10 cellular contexts compared by ENCODE assay signal in the genomic region with DNA sequence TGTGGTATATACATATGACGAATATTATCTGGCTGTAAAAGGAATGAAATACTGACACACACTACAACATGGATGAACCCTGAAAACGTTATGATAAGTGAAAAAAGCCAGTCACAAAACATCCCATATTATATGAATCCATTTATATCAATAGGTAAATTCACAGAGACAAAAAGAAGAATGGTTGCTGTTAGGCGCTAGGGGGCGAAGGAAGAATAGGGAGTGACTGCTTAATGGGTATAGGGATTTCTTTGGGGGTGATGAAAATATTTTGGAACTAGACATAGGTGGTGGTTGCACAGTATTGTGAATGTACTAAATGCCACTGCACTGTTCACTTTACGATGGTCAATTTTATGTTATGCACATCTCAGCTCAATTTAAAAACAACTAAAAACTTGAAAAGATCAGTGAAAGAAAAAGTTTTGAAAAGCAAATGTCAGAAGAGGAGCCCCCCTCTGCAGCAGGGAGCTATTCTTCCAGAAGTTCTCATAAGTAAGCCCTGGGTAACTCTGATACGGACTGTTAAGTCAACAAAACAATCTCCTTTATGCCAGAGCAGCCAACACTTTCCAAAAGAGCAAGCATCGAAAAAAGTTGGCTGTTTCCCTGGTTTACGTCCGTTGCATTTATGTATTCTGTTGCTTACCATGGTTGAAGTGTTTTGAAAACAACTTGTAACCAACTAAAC.
A peak's percentile ranks its signal among the peaks of the same experiment; 100 is the strongest.
DNase-seq lines count a peak whose midpoint lies in the region; ATAC-seq and TF ChIP-seq lines count a peak whose summit lies in the region.
"Had no signal": no experiment of that assay in that cellular context is flagged by ENCODE, and none has a peak within 500 bp of the region (broad histone marks: within the 10 kb centered on the region; RNA-seq: fewer than 3 reads in every experiment).

No MANE protein-coding gene starts in this region.

- no peaks in the 10 kb centered on the region for H3K9me2 ChIP-seq in GM23338 (ENCODE audit: insufficient read depth)

- no peak overlapping the region for H3K4me2 ChIP-seq in GM23338

- no peak overlapping the region for H3K27ac ChIP-seq in C4-2B
- no peak overlapping the region for H3K27ac ChIP-seq in GM23338 (ENCODE audit: low read depth)

- 0 out of 2 replicates have a peak, but pooled peaks have one; percentile 5 for TF ChIP-seq CTCF in C4-2B (conservative IDR thresholded peaks at IDR 0.05)
- TF ChIP-seq CTCF in GM23338 (conservative IDR thresholded peaks at IDR 0.05; ENCODE audit: low read depth in 2 of 2): peak; percentile 43 to 47
- TF ChIP-seq CTCF in brain (conservative IDR thresholded peaks at IDR 0.05): no peak
- no peak for TF ChIP-seq CTCF in nephron (IDR thresholded peaks at IDR 0.05; ENCODE audit: unreplicated experiment in 3 of 3)

- H3K4me3 Mint-ChIP-seq in GM23338: no peak overlapping the region
- H3K4me3 Mint-ChIP-seq in brain: peak overlapping the region in 3 of 5 experiments; percentile 24 to 62 (median 59)
- peak overlapping the region in 2 of 3 experiments; percentile 2 to 50 for H3K4me3 Mint-ChIP-seq in nephron

- no peaks in the 10 kb centered on the region for H3K79me2 ChIP-seq in GM23338 (replicated peaks; ENCODE audit: insufficient read depth)

- no peaks in the 10 kb centered on the region for H3K27me3 ChIP-seq in GM23338 (ENCODE audit: insufficient read depth)

- no peaks in the 10 kb centered on the region for H3K36me3 Mint-ChIP-seq in GM23338 (ENCODE audit: low read depth)
- H3K36me3 Mint-ChIP-seq in brain: no peaks in the 10 kb centered on the region
- no peaks in the 10 kb centered on the region for H3K36me3 Mint-ChIP-seq in nephron (ENCODE audit: low read depth)

- H3K27ac Mint-ChIP-seq in GM23338 (no peak overlapping the region), brain (peak overlapping the region in 4 of 5 experiments; percentile 73 to 93 (median 90)), nephron (peak overlapping the region; percentile 86 to 90 (median 89))

- ATAC-seq in GM23338: no peak

- H3K36me3 ChIP-seq in GM23338 (ENCODE audit: insufficient read depth): no peaks in the 10 kb centered on the region

- no peaks in the 10 kb centered on the region for H3K4me1 ChIP-seq in GM23338 (ENCODE audit: insufficient read depth)

- H3F3A ChIP-seq in GM23338 (replicated peaks; ENCODE audit: low read depth): no peaks in the 10 kb centered on the region

- H2AFZ ChIP-seq in GM23338: no peak overlapping the region

- H4K20me1 ChIP-seq in GM23338 (replicated peaks; ENCODE audit: insufficient read depth): no peaks in the 10 kb centered on the region

- no peak overlapping the region for H3K4me3 ChIP-seq in GM23338

- H3K4me1 Mint-ChIP-seq in GM23338: peaks cover 10% of the 10 kb centered on the region
- H3K4me1 Mint-ChIP-seq in brain: peaks cover 60% of the 10 kb centered on the region
- peaks cover 68% of the 10 kb centered on the region for H3K4me1 Mint-ChIP-seq in nephron

- H3K27me3 Mint-ChIP-seq in GM23338 (ENCODE audit: insufficient read depth, low read depth, poor library complexity) (peaks cover 3% of the 10 kb centered on the region), brain (no peaks in the 10 kb centered on the region), nephron (ENCODE audit: low read depth) (no peaks in the 10 kb centered on the region)

- DNase-seq in GM23338 (ENCODE audit: low spot score) (no peak), GOT3 (lab: John Stamatoyannopoulos, UW) (no peak), NCI-H345 (lab: John Stamatoyannopoulos, UW) (no peak), NCI-H82 (lab: John Stamatoyannopoulos, UW) (no peak)
- DNase-seq in stimulated activated CD4-positive, alpha-beta T cell treated with anti-CD3 and anti-CD28 coated beads, Interleukin-4, amount 100 ng/mL, for 24 hours: no peak
- DNase-seq: EL, hippocampal formation had no signal

- H3K9me3 Mint-ChIP-seq in GM23338: no peaks in the 10 kb centered on the region
- peaks cover 0 to 5% (median 4%) of the 10 kb centered on the region in 5 experiments for H3K9me3 Mint-ChIP-seq in brain
- peaks cover 11% of the 10 kb centered on the region for H3K9me3 Mint-ChIP-seq in nephron

TF ChIP-seq in GM23338, 12 proteins besides CTCF, POLR2A, EP300 and RAD21 (continues in another document):
- TF ChIP-seq, protein P1, sequence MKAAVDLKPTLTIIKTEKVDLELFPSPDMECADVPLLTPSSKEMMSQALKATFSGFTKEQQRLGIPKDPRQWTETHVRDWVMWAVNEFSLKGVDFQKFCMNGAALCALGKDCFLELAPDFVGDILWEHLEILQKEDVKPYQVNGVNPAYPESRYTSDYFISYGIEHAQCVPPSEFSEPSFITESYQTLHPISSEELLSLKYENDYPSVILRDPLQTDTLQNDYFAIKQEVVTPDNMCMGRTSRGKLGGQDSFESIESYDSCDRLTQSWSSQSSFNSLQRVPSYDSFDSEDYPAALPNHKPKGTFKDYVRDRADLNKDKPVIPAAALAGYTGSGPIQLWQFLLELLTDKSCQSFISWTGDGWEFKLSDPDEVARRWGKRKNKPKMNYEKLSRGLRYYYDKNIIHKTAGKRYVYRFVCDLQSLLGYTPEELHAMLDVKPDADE (IDR thresholded peaks at IDR 0.05): no peak
- no peak for TF ChIP-seq EZH2phosphoT487 (IDR thresholded peaks at IDR 0.05; ENCODE audit: unreplicated experiment)
- no peak for TF ChIP-seq STAT1 (IDR thresholded peaks at IDR 0.05; ENCODE audit: unreplicated experiment)
- TF ChIP-seq, protein P2, sequence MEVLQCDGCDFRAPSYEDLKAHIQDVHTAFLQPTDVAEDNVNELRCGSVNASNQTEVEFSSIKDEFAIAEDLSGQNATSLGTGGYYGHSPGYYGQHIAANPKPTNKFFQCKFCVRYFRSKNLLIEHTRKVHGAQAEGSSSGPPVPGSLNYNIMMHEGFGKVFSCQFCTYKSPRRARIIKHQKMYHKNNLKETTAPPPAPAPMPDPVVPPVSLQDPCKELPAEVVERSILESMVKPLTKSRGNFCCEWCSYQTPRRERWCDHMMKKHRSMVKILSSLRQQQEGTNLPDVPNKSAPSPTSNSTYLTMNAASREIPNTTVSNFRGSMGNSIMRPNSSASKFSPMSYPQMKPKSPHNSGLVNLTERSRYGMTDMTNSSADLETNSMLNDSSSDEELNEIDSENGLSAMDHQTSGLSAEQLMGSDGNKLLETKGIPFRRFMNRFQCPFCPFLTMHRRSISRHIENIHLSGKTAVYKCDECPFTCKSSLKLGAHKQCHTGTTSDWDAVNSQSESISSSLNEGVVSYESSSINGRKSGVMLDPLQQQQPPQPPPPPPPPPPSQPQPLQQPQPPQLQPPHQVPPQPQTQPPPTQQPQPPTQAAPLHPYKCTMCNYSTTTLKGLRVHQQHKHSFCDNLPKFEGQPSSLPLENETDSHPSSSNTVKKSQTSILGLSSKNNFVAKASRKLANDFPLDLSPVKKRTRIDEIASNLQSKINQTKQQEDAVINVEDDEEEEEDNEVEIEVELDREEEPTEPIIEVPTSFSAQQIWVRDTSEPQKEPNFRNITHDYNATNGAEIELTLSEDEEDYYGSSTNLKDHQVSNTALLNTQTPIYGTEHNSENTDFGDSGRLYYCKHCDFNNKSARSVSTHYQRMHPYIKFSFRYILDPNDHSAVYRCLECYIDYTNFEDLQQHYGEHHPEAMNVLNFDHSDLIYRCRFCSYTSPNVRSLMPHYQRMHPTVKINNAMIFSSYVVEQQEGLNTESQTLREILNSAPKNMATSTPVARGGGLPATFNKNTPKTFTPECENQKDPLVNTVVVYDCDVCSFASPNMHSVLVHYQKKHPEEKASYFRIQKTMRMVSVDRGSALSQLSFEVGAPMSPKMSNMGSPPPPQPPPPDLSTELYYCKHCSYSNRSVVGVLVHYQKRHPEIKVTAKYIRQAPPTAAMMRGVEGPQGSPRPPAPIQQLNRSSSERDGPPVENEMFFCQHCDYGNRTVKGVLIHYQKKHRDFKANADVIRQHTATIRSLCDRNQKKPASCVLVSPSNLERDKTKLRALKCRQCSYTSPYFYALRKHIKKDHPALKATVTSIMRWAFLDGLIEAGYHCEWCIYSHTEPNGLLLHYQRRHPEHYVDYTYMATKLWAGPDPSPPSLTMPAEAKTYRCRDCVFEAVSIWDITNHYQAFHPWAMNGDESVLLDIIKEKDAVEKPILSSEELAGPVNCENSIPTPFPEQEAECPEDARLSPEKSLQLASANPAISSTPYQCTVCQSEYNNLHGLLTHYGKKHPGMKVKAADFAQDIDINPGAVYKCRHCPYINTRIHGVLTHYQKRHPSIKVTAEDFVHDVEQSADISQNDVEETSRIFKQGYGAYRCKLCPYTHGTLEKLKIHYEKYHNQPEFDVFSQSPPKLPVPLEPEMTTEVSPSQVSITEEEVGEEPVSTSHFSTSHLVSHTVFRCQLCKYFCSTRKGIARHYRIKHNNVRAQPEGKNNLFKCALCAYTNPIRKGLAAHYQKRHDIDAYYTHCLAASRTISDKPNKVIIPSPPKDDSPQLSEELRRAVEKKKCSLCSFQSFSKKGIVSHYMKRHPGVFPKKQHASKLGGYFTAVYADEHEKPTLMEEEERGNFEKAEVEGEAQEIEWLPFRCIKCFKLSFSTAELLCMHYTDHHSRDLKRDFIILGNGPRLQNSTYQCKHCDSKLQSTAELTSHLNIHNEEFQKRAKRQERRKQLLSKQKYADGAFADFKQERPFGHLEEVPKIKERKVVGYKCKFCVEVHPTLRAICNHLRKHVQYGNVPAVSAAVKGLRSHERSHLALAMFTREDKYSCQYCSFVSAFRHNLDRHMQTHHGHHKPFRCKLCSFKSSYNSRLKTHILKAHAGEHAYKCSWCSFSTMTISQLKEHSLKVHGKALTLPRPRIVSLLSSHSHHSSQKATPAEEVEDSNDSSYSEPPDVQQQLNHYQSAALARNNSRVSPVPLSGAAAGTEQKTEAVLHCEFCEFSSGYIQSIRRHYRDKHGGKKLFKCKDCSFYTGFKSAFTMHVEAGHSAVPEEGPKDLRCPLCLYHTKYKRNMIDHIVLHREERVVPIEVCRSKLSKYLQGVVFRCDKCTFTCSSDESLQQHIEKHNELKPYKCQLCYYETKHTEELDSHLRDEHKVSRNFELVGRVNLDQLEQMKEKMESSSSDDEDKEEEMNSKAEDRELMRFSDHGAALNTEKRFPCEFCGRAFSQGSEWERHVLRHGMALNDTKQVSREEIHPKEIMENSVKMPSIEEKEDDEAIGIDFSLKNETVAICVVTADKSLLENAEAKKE (CRISPR knock-in tag; IDR thresholded peaks at IDR 0.05): no peak
- no peak for TF ChIP-seq ZNF331 (CRISPR knock-in tag; IDR thresholded peaks at IDR 0.05; ENCODE audit: low read depth)
- TF ChIP-seq NANOG (IDR thresholded peaks at IDR 0.05; ENCODE audit: borderline replicate concordance): no peak
- no peak for TF ChIP-seq POLR2AphosphoS5 (IDR thresholded peaks at IDR 0.05; ENCODE audit: low read depth)
- no peak for TF ChIP-seq CREB1 (CRISPR knock-in tag; IDR thresholded peaks at IDR 0.05; ENCODE audit: low read depth)
- TF ChIP-seq ZNF114 (CRISPR knock-in tag; IDR thresholded peaks at IDR 0.05): no peak
- TF ChIP-seq EZH2 (IDR thresholded peaks at IDR 0.05; ENCODE audit: low read depth, unreplicated experiment): no peak

Comparison
In these comparisons a context has a peak if more than half of its experiments do, and no peak if none do; other contexts are left out.
1. CTCF ChIP-seq: peak in C4-2B (single experiment) and GM23338 (2 of 2); none in brain (0 of 2) and nephron (0 of 3).